In genomic region chr18:26135563-26135962, GRCh38 we compare ENCODE assay signal across 26 cellular contexts. TPM values are rescaled to one million over a fixed set of nuclear protein-coding genes. Genes with fewer than 3 reads are reported as not detected.
"Had no signal": no experiment of that assay in that cellular context is flagged by ENCODE, and none has a peak within 500 bp of the region (broad histone marks: within the 10 kb centered on the region; RNA-seq: fewer than 3 reads in every experiment).

No MANE protein-coding gene starts in this region.

- FAIRE-seq: TTC549 had no signal

- H3K36me3 ChIP-seq: brain microvascular endothelial cell, cardiac muscle cell had no signal

- DNase-seq: activated B cell treated with CpG ODN at 0.5 μM for 24 hours; activated CD4-positive, alpha-beta memory T cell treated with anti-CD3 and anti-CD28 coated beads for 36 hours; activated CD4-positive, alpha-beta T cell treated with anti-CD3 and anti-CD28 coated beads, Interleukin-2, amount 10 ng/mL, durations not matched to agents 7 days and 5 days; activated gamma-delta T cell treated with Interleukin-2 at 50 U/mL for 16 hours; activated naive CD4-positive, alpha-beta T cell treated with anti-CD3 and anti-CD28 coated beads, Interleukin-2, amount 10 ng/mL, durations not matched to agents 7 days and 5 days; activated naive CD8-positive, alpha-beta T cell treated with anti-CD3 and anti-CD28 coated beads for 36 hours; activated T-cell treated with anti-CD3 and anti-CD28 coated beads for 4 hours; activated T-cell treated with anti-CD3 and anti-CD28 coated beads, Interleukin-2, amount 50 U/mL, for 48 hours; brain microvascular endothelial cell; Kasumi-1; KBM-7; NCI-H1105 treated with DMSO at 0.1 percent for 48 hours; NCI-H146; NCI-H1930; NCI-H226; NCI-H526 treated with DMSO at 0.1 percent for 48 hours; PC-9; SHP77 treated with DMSO at 0.1 percent for 48 hours; T-cell; T-helper 2 cell; T1000 had no signal

- H3K4me3 ChIP-seq: cardiac muscle cell, PC-9 had no signal

- H3K4me2 ChIP-seq: PC-9 had no signal

- H3K27ac ChIP-seq: brain microvascular endothelial cell, cardiac muscle cell, PC-9 had no signal

- ATAC-seq: activated T-helper 17 cell treated with anti-CD3 and anti-CD28 coated beads, Interleukin-2, amount 50 U/mL, for 72 hours; T-cell had no signal

- H3K27me3 ChIP-seq: brain microvascular endothelial cell, cardiac muscle cell had no signal

RNA-seq across cellular contexts. Expression of gene PSMA8, which starts 1.9 kb away (rescaled TPM):
- total RNA-seq: cardiac muscle cell, NCI-H460, PC-9, SK-MEL-5 had no signal
